ENCODE assay signal across 8 cellular contexts in genomic region chr9:85941966-85942912, GRCh38.
DNase-seq lines count a peak whose midpoint lies in the region; ATAC-seq and TF ChIP-seq lines count a peak whose summit lies in the region.

No MANE protein-coding gene starts in this region.

- H3K4me3 Mint-ChIP-seq in dendritic cell treated with granulocyte-macrophage colony-stimulating factor and Interleukin-4, amounts not matched to agents 40 ng/mL and 50 ng/mL, for 4 days, result peak overlapping the region; percentile 92
- peak overlapping the region in 1 of 3 experiments; percentile 93 for H3K4me3 Mint-ChIP-seq in nephron

- H3K27ac ChIP-seq in C4-2B, result peak overlapping the region; percentile 98

- peaks cover 11% of the 10 kb centered on the region for H3K36me3 Mint-ChIP-seq in dendritic cell treated with granulocyte-macrophage colony-stimulating factor and Interleukin-4, amounts not matched to agents 40 ng/mL and 50 ng/mL, for 4 days (ENCODE audit: low read depth)
- peaks cover 27% of the 10 kb centered on the region for H3K36me3 Mint-ChIP-seq in nephron (ENCODE audit: low read depth)

- no peaks in the 10 kb centered on the region for H3K9me3 Mint-ChIP-seq in dendritic cell treated with granulocyte-macrophage colony-stimulating factor and Interleukin-4, amounts not matched to agents 40 ng/mL and 50 ng/mL, for 4 days
- peaks cover 3% of the 10 kb centered on the region for H3K9me3 Mint-ChIP-seq in nephron

- ATAC-seq in HG02588 (IDR thresholded peaks at IDR 0.05; ENCODE audit: unreplicated experiment) (no peak), HG03521 (IDR thresholded peaks at IDR 0.05; ENCODE audit: unreplicated experiment) (no peak), HG03045 (IDR thresholded peaks at IDR 0.05; ENCODE audit: unreplicated experiment) (no peak)

- DNase-seq in LNCaP clone FGC (ENCODE audit: low read depth), result no peak
- DNase-seq in OCI-M1 (lab: John Stamatoyannopoulos, UW), result no peak

- TF ChIP-seq CTCF in C4-2B (conservative IDR thresholded peaks at IDR 0.05) (no peak), LNCaP clone FGC (IDR thresholded peaks at IDR 0.05; ENCODE audit: control insufficient read depth, extremely low read depth, insufficient read depth) (no peak), nephron (IDR thresholded peaks at IDR 0.05; ENCODE audit: unreplicated experiment in 3 of 3) (no peak)

- H3K27me3 Mint-ChIP-seq in dendritic cell treated with granulocyte-macrophage colony-stimulating factor and Interleukin-4, amounts not matched to agents 40 ng/mL and 50 ng/mL, for 4 days, result no peaks in the 10 kb centered on the region
- no peaks in the 10 kb centered on the region for H3K27me3 Mint-ChIP-seq in nephron (ENCODE audit: low read depth)

- peak overlapping the region; percentile 85 for H3K27ac Mint-ChIP-seq in dendritic cell treated with granulocyte-macrophage colony-stimulating factor and Interleukin-4, amounts not matched to agents 40 ng/mL and 50 ng/mL, for 4 days
- peak overlapping the region in 2 of 3 experiments; percentile 92 to 93 for H3K27ac Mint-ChIP-seq in nephron

- peak overlapping the region; percentile 61 for H3K4me3 ChIP-seq in LNCaP clone FGC (ENCODE audit: low read depth, low read length)

- peaks cover 12% of the 10 kb centered on the region for H3K4me1 Mint-ChIP-seq in dendritic cell treated with granulocyte-macrophage colony-stimulating factor and Interleukin-4, amounts not matched to agents 40 ng/mL and 50 ng/mL, for 4 days (ENCODE audit: low read depth)
- peaks cover 15% of the 10 kb centered on the region for H3K4me1 Mint-ChIP-seq in nephron

- intact Hi-C loops in dendritic cell treated with granulocyte-macrophage colony-stimulating factor and Interleukin-4, amounts not matched to agents 40 ng/mL and 50 ng/mL, for 4 days (cut with micrococcal nuclease), result loop anchor here (5.0 kb wide), 3 partner anchors 200 to 1960 kb away; partner anchors contain the start of genes AGTPBP1, HNRNPK and RMI1
